Comparison of ENCODE assay signal across 9 cellular contexts in genomic region chr19:29680447-29680846, GRCh38. TPM values are rescaled to one million over a fixed set of nuclear protein-coding genes. Genes with fewer than 3 reads are reported as not detected.
DNase-seq lines count a peak whose midpoint lies in the region; ATAC-seq, FAIRE-seq and TF ChIP-seq lines count a peak whose summit lies in the region.
"Had no signal": no experiment of that assay in that cellular context is flagged by ENCODE, and none has a peak within 500 bp of the region (broad histone marks: within the 10 kb centered on the region; RNA-seq: fewer than 3 reads in every experiment).

No MANE protein-coding gene starts in this region.

- H3K36me3 ChIP-seq in KOPT-K1 (ENCODE audit: insufficient read depth, low read length) (peaks cover 32% of the 10 kb centered on the region), left ventricle myocardium inferior (peaks cover 9% of the 10 kb centered on the region)

- H3K27me3 ChIP-seq in left ventricle myocardium inferior (ENCODE audit: low read depth), result no peaks in the 10 kb centered on the region

- TF ChIP-seq CTCF in left ventricle myocardium inferior (IDR thresholded peaks at IDR 0.05; ENCODE audit: borderline replicate concordance), result no peak

- peak; percentile 51 for DNase-seq in activated CD8-positive, alpha-beta memory T cell treated with anti-CD3 and anti-CD28 coated beads, Interleukin-2, amount 50 U/mL, for 1 hour (ENCODE audit: extremely low read depth)
- DNase-seq in left ventricle myocardium inferior (peak; percentile 53), DMS79 (lab: John Stamatoyannopoulos, UW) (no peak), HTR-8/SVneo (ENCODE audit: insufficient read length, low spot score) (no peak)
- DNase-seq in stimulated activated CD8-positive, alpha-beta memory T cell treated with anti-CD3 and anti-CD28 coated beads, Interleukin-4, amount 100 ng/mL, for 48 hours, result peak; percentile 89

- H3K4me3 ChIP-seq in left ventricle myocardium inferior, result no peak overlapping the region
- H3K4me3 ChIP-seq: SK-N-MC had no signal

- intact Hi-C loops in left ventricle myocardium inferior (cut with micrococcal nuclease), result no loop called here

- peak overlapping the region; percentile 85 for H3K27ac ChIP-seq in KOPT-K1 (ENCODE audit: low read depth, low read length, poor library complexity, severe bottlenecking)
- peak overlapping the region; percentile 98 for H3K27ac ChIP-seq in left ventricle myocardium inferior (replicated peaks)
- H3K27ac ChIP-seq: SK-N-MC had no signal

- no peak for FAIRE-seq in HTR-8/SVneo (lab: Jason Lieb, UNC)

- no peaks in the 10 kb centered on the region for H3K9me3 ChIP-seq in KOPT-K1 (ENCODE audit: insufficient read depth, low read length, poor library complexity, severe bottlenecking)
- H3K9me3 ChIP-seq in left ventricle myocardium inferior (replicated peaks), result no peaks in the 10 kb centered on the region

- peaks cover 78% of the 10 kb centered on the region for H3K4me1 ChIP-seq in left ventricle myocardium inferior

- ATAC-seq in GM19351 (IDR thresholded peaks at IDR 0.05; ENCODE audit: unreplicated experiment) (peak; percentile 75), HG02571 (IDR thresholded peaks at IDR 0.05; ENCODE audit: unreplicated experiment) (no peak)

RNA-seq across cellular contexts. Expression of gene PLEKHF1, which starts 15.2 kb away (rescaled TPM):
- 27.8 TPM for total RNA-seq in left ventricle myocardium inferior

RNA-seq across cellular contexts. Expression of gene C19orf12, which starts 34.6 kb away (rescaled TPM):
- 48.6 TPM for total RNA-seq in left ventricle myocardium inferior

Comparison
In these comparisons a context has a peak if more than half of its experiments do, and no peak if none do; other contexts are left out.
1. DNase-seq: peak in activated CD8-positive, alpha-beta memory T cell treated with anti-CD3 and anti-CD28 coated beads, Interleukin-2, amount 50 U/mL, for 1 hour (single experiment), left ventricle myocardium inferior (single experiment) and stimulated activated CD8-positive, alpha-beta memory T cell treated with anti-CD3 and anti-CD28 coated beads, Interleukin-4, amount 100 ng/mL, for 48 hours (single experiment); none in DMS79 (single experiment) and HTR-8/SVneo (single experiment).